In the genomic region with DNA sequence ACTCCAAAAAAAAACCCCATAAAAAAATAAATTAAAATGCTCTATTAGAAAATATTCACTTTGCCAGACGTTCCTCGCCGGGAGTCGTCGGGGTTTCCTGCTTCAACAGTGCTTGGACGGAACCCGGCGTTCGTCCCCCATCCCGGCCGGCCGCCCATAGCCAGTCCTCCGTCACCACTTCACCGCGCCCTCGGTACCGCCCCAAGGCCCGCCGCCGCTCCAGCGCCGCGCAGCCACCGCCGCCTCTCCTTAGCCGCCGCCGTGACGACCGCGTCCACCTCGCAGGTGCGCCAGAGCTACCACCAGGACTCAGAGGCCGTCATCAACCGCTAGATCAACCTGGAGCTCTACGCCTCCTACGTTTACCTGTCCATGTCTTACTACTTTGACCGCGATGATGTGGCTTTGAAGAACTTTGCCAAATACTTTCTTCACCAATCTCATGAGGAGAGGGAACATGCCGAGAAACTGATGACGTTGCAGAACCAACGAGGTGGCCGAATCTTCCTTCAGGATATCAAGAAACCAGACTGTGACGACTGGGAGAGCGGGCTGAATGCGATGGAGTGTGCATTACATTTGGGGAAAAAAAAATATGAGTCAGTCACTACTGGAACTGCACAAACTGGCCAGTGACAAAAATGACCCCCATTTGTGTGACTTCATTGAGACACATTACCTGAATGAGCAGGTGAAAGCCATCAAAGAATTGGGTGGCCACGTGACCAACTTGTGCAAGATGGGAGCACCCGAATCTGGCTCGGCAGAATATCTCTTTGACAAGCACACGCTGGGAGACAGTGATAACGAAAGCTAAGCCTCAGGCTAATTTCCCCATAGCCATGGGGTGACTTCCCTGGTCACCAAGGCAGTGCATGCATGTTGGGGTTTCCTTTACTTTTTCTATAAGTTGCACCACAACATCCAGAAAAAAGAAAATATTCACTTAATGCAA, we compare ENCODE assay signal across 2 cellular contexts. TPM values are rescaled to one million over a fixed set of nuclear protein-coding genes. Genes with fewer than 3 reads are reported as not detected.
"Had no signal": no experiment of that assay in that cellular context is flagged by ENCODE, and none has a peak within 500 bp of the region (broad histone marks: within the 10 kb centered on the region; RNA-seq: fewer than 3 reads in every experiment).

No MANE protein-coding gene starts in this region.

RNA-seq across cellular contexts. Expression of gene GXYLT2, which starts 41.2 kb away (rescaled TPM):
- total RNA-seq: naive thymus-derived CD8-positive, alpha-beta T cell; natural killer cell treated with Interleukin-12 subunit alpha and Interleukin-12 subunit beta and Interleukin-15 and Interleukin-18, amount 100 ng/mL, for 72 hours had no signal
- polyA plus RNA-seq: naive thymus-derived CD8-positive, alpha-beta T cell had no signal
